ENCODE assay signal across 14 cellular contexts in the genomic region with DNA sequence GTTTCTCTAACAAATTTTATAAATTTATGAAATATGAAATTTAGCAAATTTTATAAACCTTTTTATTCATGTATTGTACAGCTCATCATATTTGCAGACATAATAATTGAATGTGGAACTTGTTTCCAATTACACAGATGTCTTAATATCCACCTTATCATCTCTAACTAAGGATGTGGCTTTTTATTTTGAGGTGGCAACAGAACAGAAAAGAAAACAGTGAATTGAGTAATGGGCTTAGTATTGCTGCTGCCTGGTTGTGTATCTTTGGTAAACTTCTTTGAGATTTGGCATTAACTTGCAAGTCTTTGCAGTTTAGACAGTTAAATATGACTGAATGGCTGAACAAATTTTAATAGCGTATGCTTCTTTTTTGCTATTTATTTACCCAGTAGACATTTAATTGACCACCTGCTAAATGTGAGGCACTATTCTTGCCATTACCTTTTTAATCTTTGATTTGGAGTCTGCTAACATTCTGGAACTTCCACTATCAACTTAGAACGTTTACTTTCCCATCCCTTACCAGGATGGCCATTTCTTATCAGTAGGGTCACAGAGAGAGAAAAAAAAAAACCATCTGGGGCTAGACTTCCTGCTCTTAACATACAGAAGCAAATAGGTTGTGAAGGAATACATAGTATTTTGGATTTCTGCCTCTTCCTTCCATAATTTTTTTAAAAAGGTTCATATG. TPM values are rescaled to one million over a fixed set of nuclear protein-coding genes. Genes with fewer than 3 reads are reported as not detected.
A peak's percentile ranks its signal among the peaks of the same experiment; 100 is the strongest.
DNase-seq lines count a peak whose midpoint lies in the region; ATAC-seq and TF ChIP-seq lines count a peak whose summit lies in the region.
"Had no signal": no experiment of that assay in that cellular context is flagged by ENCODE, and none has a peak within 500 bp of the region (broad histone marks: within the 10 kb centered on the region; RNA-seq: fewer than 3 reads in every experiment).

No MANE protein-coding gene starts in this region.

- in situ Hi-C loops in mammary epithelial cell (cut with MboI; ENCODE audit: low sequenced_read_pairs in 2 of 2), result no loop called here

- H3K27ac ChIP-seq in mammary epithelial cell (ENCODE audit: insufficient read depth, low read depth, low read length) (no peak overlapping the region), psoas muscle (peak overlapping the region; percentile 1)
- H3K27ac ChIP-seq: PC-9 had no signal

- no peaks in the 10 kb centered on the region for H3K36me3 ChIP-seq in mammary epithelial cell (ENCODE audit: insufficient read depth, low read length)
- no peaks in the 10 kb centered on the region for H3K36me3 ChIP-seq in Loucy (ENCODE audit: insufficient read depth, low read length)
- no peaks in the 10 kb centered on the region for H3K36me3 ChIP-seq in psoas muscle (ENCODE audit: insufficient read depth in 1 of 2, low read depth in 1 of 2)

- DNase-seq in MCF 10A (ENCODE audit: unreplicated experiment) (no peak), mammary epithelial cell (no peak), dermis blood vessel endothelial cell (peak; percentile 34), psoas muscle (no peak), NOMO-1 (lab: John Stamatoyannopoulos, UW; ENCODE audit: unreplicated experiment in 2 of 2) (no peak), CD14-positive monocyte (ENCODE audit: low spot score) (no peak)
- no peak for DNase-seq in stimulated activated CD4-positive, alpha-beta T cell treated with anti-CD3 and anti-CD28 coated beads, Interleukin-2, amount 100 ng/mL, for 48 hours
- DNase-seq: H7, IMR-90, NCI-H1105 treated with DMSO at 0.1 percent for 48 hours, NCI-H345, PC-9 had no signal

- peaks cover 4% of the 10 kb centered on the region for H3K4me1 ChIP-seq in mammary epithelial cell (ENCODE audit: insufficient read depth, low read length)
- peaks cover 26% of the 10 kb centered on the region for H3K4me1 ChIP-seq in Loucy (ENCODE audit: insufficient read depth, low read length, poor library complexity, severe bottlenecking)
- peaks cover 39% of the 10 kb centered on the region for H3K4me1 ChIP-seq in psoas muscle

- TF ChIP-seq CTCF in MCF 10A (IDR thresholded peaks at IDR 0.05; ENCODE audit: unreplicated experiment) (no peak), mammary epithelial cell (conservative IDR thresholded peaks at IDR 0.05 in 1 of 2, IDR thresholded peaks at IDR 0.05 in 1 of 2; ENCODE audit: extremely low read depth in 1 of 2, insufficient read depth in 1 of 2, low read depth in 1 of 2, low read length in 2 of 2) (no peak), Loucy (conservative IDR thresholded peaks at IDR 0.05; ENCODE audit: low read length) (no peak), psoas muscle (IDR thresholded peaks at IDR 0.05) (no peak), CD14-positive monocyte (IDR thresholded peaks at IDR 0.05) (no peak)

- intact Hi-C loops in MCF 10A (cut with micrococcal nuclease), result no loop called here
- intact Hi-C loops in mammary epithelial cell (cut with micrococcal nuclease), result no loop called here
- intact Hi-C loops in psoas muscle (cut with DNase I), result no loop called here
- intact Hi-C loops in CD14-positive monocyte (cut with micrococcal nuclease), result no loop called here

- H3K4me1 Mint-ChIP-seq in MCF 10A (ENCODE audit: insufficient read depth, unreplicated experiment), result peaks cover 12% of the 10 kb centered on the region
- H3K4me1 Mint-ChIP-seq in CD14-positive monocyte, result peaks cover 10% of the 10 kb centered on the region

- H3K4me3 ChIP-seq in mammary epithelial cell (replicated peaks in 1 of 3; ENCODE audit: insufficient read depth in 1 of 3, low read depth in 2 of 3, low read length in 3 of 3) (no peak overlapping the region), Loucy (ENCODE audit: low read length, poor library complexity, severe bottlenecking) (peak overlapping the region; percentile 32), psoas muscle (peak overlapping the region; percentile 40)
- H3K4me3 ChIP-seq: PC-9 had no signal

- peaks cover 4% of the 10 kb centered on the region; the same call in 1 of the 2 replicates for H3F3A ChIP-seq in Loucy (ENCODE audit: low read depth)

- H3K27me3 ChIP-seq in mammary epithelial cell (ENCODE audit: insufficient read depth, low read length) (no peaks in the 10 kb centered on the region), Loucy (ENCODE audit: insufficient read depth, low read length, poor library complexity, severe bottlenecking) (no peaks in the 10 kb centered on the region), psoas muscle (ENCODE audit: insufficient read depth in 3 of 3, low read length in 2 of 3) (no peaks in the 10 kb centered on the region)

- H3K27ac Mint-ChIP-seq in MCF 10A (ENCODE audit: low read depth, unreplicated experiment) (peak overlapping the region; percentile 9), CD14-positive monocyte (no peak overlapping the region)
- H3K27ac Mint-ChIP-seq: activated T-helper 1 cell treated with anti-CD3 and anti-CD28 coated beads, Interleukin-12 subunit alpha, Interleukin-12 subunit beta, Interleukin-2, Interleukin-4 antibody, amounts not matched to agents 30 ng/mL and 10 ng/mL and 1 ng/mL, durations not matched to agents 14 hours and 24 hours and 36 hours had no signal

- H4K20me1 ChIP-seq in mammary epithelial cell (ENCODE audit: insufficient read depth, low read length), result no peaks in the 10 kb centered on the region
- no peaks in the 10 kb centered on the region for H4K20me1 ChIP-seq in Loucy (ENCODE audit: insufficient read depth, low read length, poor library complexity, severe bottlenecking)

- dilution Hi-C loops in mammary epithelial cell (cut with HindIII; ENCODE audit: low sequenced_read_pairs), result no loop called here

- no peaks in the 10 kb centered on the region for H3K9me3 Mint-ChIP-seq in MCF 10A (ENCODE audit: unreplicated experiment)
- H3K9me3 Mint-ChIP-seq in CD14-positive monocyte, result no peaks in the 10 kb centered on the region
- H3K9me3 Mint-ChIP-seq: activated T-helper 1 cell treated with anti-CD3 and anti-CD28 coated beads, Interleukin-12 subunit alpha, Interleukin-12 subunit beta, Interleukin-2, Interleukin-4 antibody, amounts not matched to agents 30 ng/mL and 10 ng/mL and 1 ng/mL, durations not matched to agents 14 hours and 24 hours and 36 hours had no signal

- POLR2A ChIA-PET in MCF 10A (lab: Yijun Ruan, JAX), result interaction anchor here (0.6 to 10.3 kb wide), 7 partner anchors 9 to 135 kb away, joined by 3 to 303 read pairs (median 4); a partner anchor contains a TSS

- H3K27me3 Mint-ChIP-seq in MCF 10A (ENCODE audit: insufficient read depth, unreplicated experiment), result no peaks in the 10 kb centered on the region
- no peaks in the 10 kb centered on the region for H3K27me3 Mint-ChIP-seq in CD14-positive monocyte (ENCODE audit: low read depth in 3 of 3)

- ATAC-seq in psoas muscle, result no peak

- CTCF ChIA-PET in MCF 10A (lab: Yijun Ruan, JAX) (no interaction called here), mammary epithelial cell (lab: Charles Lee; ENCODE audit: low non-redundant PET) (no interaction called here)

- 61% methylated on average over 2 of the region's 2 CpGs for WGBS in mammary epithelial cell (ENCODE audit: low coverage, missing lambda C conversion rate)
- WGBS in psoas muscle, 3 donors, result 59 to 60% (median 60%) methylated on average over 2 of the region's 2 CpGs

- H3K4me2 ChIP-seq in mammary epithelial cell (ENCODE audit: insufficient read depth, low read depth, low read length) (no peak overlapping the region), Loucy (ENCODE audit: low read depth, low read length, poor library complexity, severe bottlenecking) (peak overlapping the region; percentile 50)
- H3K4me2 ChIP-seq: PC-9 had no signal

- H3K4me3 Mint-ChIP-seq in MCF 10A (ENCODE audit: unreplicated experiment), result no peak overlapping the region
- no peak overlapping the region for H3K4me3 Mint-ChIP-seq in CD14-positive monocyte
- H3K4me3 Mint-ChIP-seq: activated T-helper 1 cell treated with anti-CD3 and anti-CD28 coated beads, Interleukin-12 subunit alpha, Interleukin-12 subunit beta, Interleukin-2, Interleukin-4 antibody, amounts not matched to agents 30 ng/mL and 10 ng/mL and 1 ng/mL, durations not matched to agents 14 hours and 24 hours and 36 hours had no signal

- H3K79me2 ChIP-seq in mammary epithelial cell (ENCODE audit: insufficient read depth, low read length) (peaks cover 52% of the 10 kb centered on the region), Loucy (ENCODE audit: insufficient read depth, low read length) (no peaks in the 10 kb centered on the region)

- H2AFZ ChIP-seq in mammary epithelial cell (ENCODE audit: low read depth, low read length) (no peak overlapping the region), Loucy (ENCODE audit: low read length) (no peak overlapping the region)
- H2AFZ ChIP-seq: PC-9 had no signal

- H3K9ac ChIP-seq in mammary epithelial cell (ENCODE audit: insufficient read depth, low read length) (no peak overlapping the region), Loucy (ENCODE audit: low read depth, low read length, poor library complexity, severe bottlenecking) (no peak overlapping the region)

- no peaks in the 10 kb centered on the region for H3K9me3 ChIP-seq in mammary epithelial cell (replicated peaks; ENCODE audit: insufficient read depth, low read length)
- no peaks in the 10 kb centered on the region for H3K9me3 ChIP-seq in Loucy (ENCODE audit: insufficient read depth, low read depth, low read length)
- H3K9me3 ChIP-seq in psoas muscle, result peaks cover 5% of the 10 kb centered on the region

- no peaks in the 10 kb centered on the region for H3K9me2 ChIP-seq in Loucy (replicated peaks; ENCODE audit: low read depth, low read length)

- no TSS peak for BruUV-seq in MCF 10A (replicated peaks; lab: Mats Ljungman, UMichigan)
- no TSS peak for BruUV-seq in mammary epithelial cell (replicated peaks; lab: Mats Ljungman, UMichigan)

- H3K36me3 Mint-ChIP-seq in MCF 10A (ENCODE audit: insufficient read depth, unreplicated experiment) (peaks cover 17% of the 10 kb centered on the region), CD14-positive monocyte (peaks cover 6 to 23% of the 10 kb centered on the region in 2 donors)

RNA-seq across cellular contexts. Expression of a gene that starts 44.8 kb away (rescaled TPM):
- total RNA-seq in MCF 10A (2022), result 56.0 and 67.8 TPM in 2 replicates
- total RNA-seq in mammary epithelial cell, result 10 to 100 TPM; 29.4 to 30.2 TPM
- 13.0 TPM for polyA plus RNA-seq in mammary epithelial cell
- 28.2 TPM for polyA minus RNA-seq in mammary epithelial cell
- 91.6 and 130 TPM in 2 replicates for total RNA-seq in dermis blood vessel endothelial cell
- total RNA-seq in psoas muscle, result 10 to 100 TPM; 24.3 to 32.3 (median 25.6) TPM
- polyA plus RNA-seq in psoas muscle, result 10 to 100 TPM in 2 of 3 donors, 1 to 10 TPM in 1; 7.9 to 23.5 (median 10.5) TPM
- polyA plus RNA-seq in CD14-positive monocyte, result 1 to 10 TPM; 5.4 to 7.8 TPM

RNA-seq across cellular contexts. Expression of a gene that starts 52.8 kb away (rescaled TPM):
- total RNA-seq in MCF 10A (2022) (15.5 and 17.2 TPM in 2 replicates), mammary epithelial cell (10 to 100 TPM; 14.7 to 20.7 TPM), dermis blood vessel endothelial cell (7.8 and 13.4 TPM in 2 replicates), psoas muscle (1 to 10 TPM; 7.6 to 8.8 (median 8.3) TPM)
- polyA plus RNA-seq in mammary epithelial cell (4.7 TPM), psoas muscle (1 to 10 TPM; 3.0 to 3.6 (median 3.4) TPM), CD14-positive monocyte (1 to 10 TPM; 2.7 to 5.5 TPM)
- polyA minus RNA-seq in mammary epithelial cell, result 3.6 TPM

Comparison
In these comparisons a context has a peak if more than half of its experiments do, and no peak if none do; other contexts are left out.
1. H3K4me3 ChIP-seq: peak in Loucy (single experiment) and psoas muscle (single experiment); none in mammary epithelial cell (0 of 3).